21 cellular contexts compared by ENCODE assay signal in genomic region chr15:80265021-80265420, GRCh38. TPM values are rescaled to one million over a fixed set of nuclear protein-coding genes. Genes with fewer than 3 reads are reported as not detected.
A peak's percentile ranks its signal among the peaks of the same experiment; 100 is the strongest.
DNase-seq lines count a peak whose midpoint lies in the region; ATAC-seq, FAIRE-seq and TF ChIP-seq lines count a peak whose summit lies in the region.
"Had no signal": no experiment of that assay in that cellular context is flagged by ENCODE, and none has a peak within 500 bp of the region (broad histone marks: within the 10 kb centered on the region; RNA-seq: fewer than 3 reads in every experiment).

No MANE protein-coding gene starts in this region.

- DNase-seq in activated CD4-positive, alpha-beta memory T cell treated with anti-CD3 and anti-CD28 coated beads for 36 hours, result peak; percentile 50
- no peak for DNase-seq in activated CD4-positive, alpha-beta memory T cell treated with anti-CD3 and anti-CD28 coated beads, Interleukin-2, amount 10 ng/mL, durations not matched to agents 7 days and 5 days
- DNase-seq in HK-2 (ENCODE audit: unreplicated experiment), result peak; percentile 6
- peak; percentile 26 for DNase-seq in bronchial epithelial cell (ENCODE audit: low read depth)
- DNase-seq in stimulated activated CD4-positive, alpha-beta T cell treated with anti-CD3 and anti-CD28 coated beads, Interleukin-4, amount 100 ng/mL, for 24 hours, result peak; percentile 17
- DNase-seq in uterus, result no peak
- no peak for DNase-seq in germinal center (ENCODE audit: low spot score)
- DNase-seq: amygdala, COR-L47, foreskin melanocyte, GF-D8, left ventricle myocardium superior, NCI-H1092, NCI-H774, Peyer's patch, right lobe of liver had no signal

- TF ChIP-seq CTCF in bronchial epithelial cell (IDR thresholded peaks at IDR 0.05; ENCODE audit: insufficient read depth, low read length, severe bottlenecking), result no peak
- no peak for TF ChIP-seq CTCF in uterus (IDR thresholded peaks at IDR 0.05)

- no peak for ATAC-seq in HG03521 (IDR thresholded peaks at IDR 0.05; ENCODE audit: unreplicated experiment)
- ATAC-seq: left ventricle myocardium superior, right lobe of liver had no signal

- no peaks in the 10 kb centered on the region for H3K9me3 ChIP-seq in uterus
- H3K9me3 ChIP-seq: Peyer's patch, right lobe of liver had no signal

- CTCF ChIA-PET in activated CD4-positive, alpha-beta memory T cell treated with anti-CD3 and anti-CD28 coated beads for 36 hours (lab: Charles Lee), result no interaction called here
- CTCF ChIA-PET in activated CD4-positive, alpha-beta memory T cell treated with anti-CD3 and anti-CD28 coated beads, Interleukin-2, amount 10 ng/mL, durations not matched to agents 7 days and 5 days (lab: Charles Lee), result no interaction called here

- no peak overlapping the region for H3K27ac Mint-ChIP-seq in activated CD4-positive, alpha-beta memory T cell treated with anti-CD3 and anti-CD28 coated beads for 36 hours
- no peak overlapping the region for H3K27ac Mint-ChIP-seq in activated CD4-positive, alpha-beta memory T cell treated with anti-CD3 and anti-CD28 coated beads, Interleukin-2, amount 10 ng/mL, durations not matched to agents 7 days and 5 days
- H3K27ac Mint-ChIP-seq: stimulated activated naive CD8-positive, alpha-beta T cell treated with anti-CD3 and anti-CD28 coated beads, Interleukin-15, Interleukin-2, amounts not matched to agents 100 ng/mL and 50 ng/mL, for 24 hours had no signal

- H3K27ac ChIP-seq in uterus, result no peak overlapping the region
- H3K27ac ChIP-seq: Peyer's patch, right lobe of liver had no signal

- no peak for TF ChIP-seq POLR2A in uterus (IDR thresholded peaks at IDR 0.05)

- H3K4me1 ChIP-seq in uterus, result no peaks in the 10 kb centered on the region
- H3K4me1 ChIP-seq: Peyer's patch had no signal

- no peaks in the 10 kb centered on the region for H3K27me3 ChIP-seq in bronchial epithelial cell (ENCODE audit: control insufficient read depth, insufficient read depth, low read length)
- no peaks in the 10 kb centered on the region for H3K27me3 ChIP-seq in uterus
- H3K27me3 ChIP-seq: Peyer's patch, right lobe of liver had no signal

- H3K4me1 Mint-ChIP-seq in activated CD4-positive, alpha-beta memory T cell treated with anti-CD3 and anti-CD28 coated beads for 36 hours (ENCODE audit: low read depth), result no peaks in the 10 kb centered on the region
- H3K4me1 Mint-ChIP-seq in activated CD4-positive, alpha-beta memory T cell treated with anti-CD3 and anti-CD28 coated beads, Interleukin-2, amount 10 ng/mL, durations not matched to agents 7 days and 5 days, result no peaks in the 10 kb centered on the region

- H3K9me3 Mint-ChIP-seq in activated CD4-positive, alpha-beta memory T cell treated with anti-CD3 and anti-CD28 coated beads for 36 hours, result no peaks in the 10 kb centered on the region
- H3K9me3 Mint-ChIP-seq in activated CD4-positive, alpha-beta memory T cell treated with anti-CD3 and anti-CD28 coated beads, Interleukin-2, amount 10 ng/mL, durations not matched to agents 7 days and 5 days, result no peaks in the 10 kb centered on the region
- H3K9me3 Mint-ChIP-seq: stimulated activated naive CD8-positive, alpha-beta T cell treated with anti-CD3 and anti-CD28 coated beads, Interleukin-15, Interleukin-2, amounts not matched to agents 100 ng/mL and 50 ng/mL, for 24 hours had no signal

- peak; percentile 18 for FAIRE-seq in bronchial epithelial cell (lab: Jason Lieb, UNC)
- FAIRE-seq: GM12892 had no signal

- no peak overlapping the region for H3K4me3 ChIP-seq in bronchial epithelial cell (ENCODE audit: low read depth, low read length)
- H3K4me3 ChIP-seq in uterus, result no peak overlapping the region
- H3K4me3 ChIP-seq: Peyer's patch, right lobe of liver had no signal

- peaks cover 14% of the 10 kb centered on the region for H3K27me3 Mint-ChIP-seq in activated CD4-positive, alpha-beta memory T cell treated with anti-CD3 and anti-CD28 coated beads for 36 hours
- peaks cover 4% of the 10 kb centered on the region for H3K27me3 Mint-ChIP-seq in activated CD4-positive, alpha-beta memory T cell treated with anti-CD3 and anti-CD28 coated beads, Interleukin-2, amount 10 ng/mL, durations not matched to agents 7 days and 5 days

- intact Hi-C loops in activated CD4-positive, alpha-beta memory T cell treated with anti-CD3 and anti-CD28 coated beads for 36 hours (cut with micrococcal nuclease), result no loop called here
- intact Hi-C loops in uterus (cut with DNase I; ENCODE audit: low total_unique reads), result no loop called here

- no peak overlapping the region for H3K4me3 Mint-ChIP-seq in activated CD4-positive, alpha-beta memory T cell treated with anti-CD3 and anti-CD28 coated beads for 36 hours
- no peak overlapping the region for H3K4me3 Mint-ChIP-seq in activated CD4-positive, alpha-beta memory T cell treated with anti-CD3 and anti-CD28 coated beads, Interleukin-2, amount 10 ng/mL, durations not matched to agents 7 days and 5 days
- H3K4me3 Mint-ChIP-seq: stimulated activated naive CD8-positive, alpha-beta T cell treated with anti-CD3 and anti-CD28 coated beads, Interleukin-15, Interleukin-2, amounts not matched to agents 100 ng/mL and 50 ng/mL, for 24 hours had no signal

- H3K36me3 ChIP-seq in bronchial epithelial cell (ENCODE audit: control insufficient read depth, insufficient read depth, low read length) (no peaks in the 10 kb centered on the region), uterus (no peaks in the 10 kb centered on the region)
- H3K36me3 ChIP-seq: Peyer's patch, right lobe of liver had no signal

- POLR2A ChIA-PET in activated CD4-positive, alpha-beta memory T cell treated with anti-CD3 and anti-CD28 coated beads for 36 hours (lab: Charles Lee), result no interaction called here
- POLR2A ChIA-PET in activated CD4-positive, alpha-beta memory T cell treated with anti-CD3 and anti-CD28 coated beads, Interleukin-2, amount 10 ng/mL, durations not matched to agents 7 days and 5 days (lab: Charles Lee), result no interaction called here

- H3K36me3 Mint-ChIP-seq in activated CD4-positive, alpha-beta memory T cell treated with anti-CD3 and anti-CD28 coated beads for 36 hours, result no peaks in the 10 kb centered on the region
- no peaks in the 10 kb centered on the region for H3K36me3 Mint-ChIP-seq in activated CD4-positive, alpha-beta memory T cell treated with anti-CD3 and anti-CD28 coated beads, Interleukin-2, amount 10 ng/mL, durations not matched to agents 7 days and 5 days (ENCODE audit: low read depth)

RNA-seq across cellular contexts. Expression of gene CTXND1, which starts 13.0 kb away (rescaled TPM):
- not detected for total RNA-seq in activated CD4-positive, alpha-beta memory T cell treated with anti-CD3 and anti-CD28 coated beads for 36 hours
- total RNA-seq in activated CD4-positive, alpha-beta memory T cell treated with anti-CD3 and anti-CD28 coated beads, Interleukin-2, amount 10 ng/mL, durations not matched to agents 7 days and 5 days, result not detected
- total RNA-seq in bronchial epithelial cell, result not detected in 2 replicates
- under 1 TPM in 2 of 4 donors, not detected in 2; 0.07 to 0.09 TPM for total RNA-seq in uterus
- total RNA-seq: chondrocyte, osteoblast had no signal

Comparison
In these comparisons a context has a peak if more than half of its experiments do, and no peak if none do; other contexts are left out.
1. DNase-seq: peak in activated CD4-positive, alpha-beta memory T cell treated with anti-CD3 and anti-CD28 coated beads for 36 hours (single experiment), HK-2 (single experiment), bronchial epithelial cell (single experiment) and stimulated activated CD4-positive, alpha-beta T cell treated with anti-CD3 and anti-CD28 coated beads, Interleukin-4, amount 100 ng/mL, for 24 hours (single experiment); none in activated CD4-positive, alpha-beta memory T cell treated with anti-CD3 and anti-CD28 coated beads, Interleukin-2, amount 10 ng/mL, durations not matched to agents 7 days and 5 days (single experiment), uterus (0 of 2) and germinal center (single experiment).